ENCODE assay signal across 12 cellular contexts in the genomic region with DNA sequence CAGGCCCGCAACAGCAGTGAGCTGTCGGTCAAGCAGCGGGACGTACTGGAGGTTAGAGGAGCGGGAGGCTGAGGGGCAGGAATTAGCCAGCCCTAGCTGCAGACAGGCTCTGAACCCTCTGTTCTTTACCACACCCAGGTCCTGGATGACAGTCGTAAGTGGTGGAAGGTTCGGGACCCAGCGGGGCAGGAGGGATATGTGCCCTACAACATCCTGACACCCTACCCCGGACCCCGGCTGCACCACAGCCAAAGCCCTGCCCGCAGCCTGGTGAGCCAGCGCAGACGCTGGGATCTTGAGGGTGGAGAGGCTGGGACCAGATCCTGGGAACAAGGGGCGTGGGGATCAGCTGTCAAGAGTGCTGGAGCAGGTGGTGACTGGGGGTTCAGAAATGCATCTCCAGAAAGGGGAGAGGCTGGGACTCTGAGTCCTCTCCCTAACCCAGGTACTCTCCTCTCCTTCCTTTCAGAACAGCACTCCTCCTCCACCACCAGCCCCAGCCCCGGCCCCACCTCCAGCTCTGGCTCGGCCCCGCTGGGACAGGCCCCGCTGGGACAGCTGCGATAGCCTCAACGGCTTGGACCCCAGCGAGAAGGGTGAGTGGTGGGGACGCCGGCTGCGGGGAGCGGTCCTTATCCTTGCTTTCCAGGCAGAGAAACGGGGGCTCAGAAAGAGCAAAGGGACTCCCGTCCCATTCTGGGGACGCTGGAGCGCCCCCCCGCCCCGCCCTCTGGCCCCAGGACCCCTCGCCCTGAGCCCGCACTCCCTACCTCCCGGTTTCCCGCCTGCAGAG. TPM values are rescaled to one million over a fixed set of nuclear protein-coding genes. Genes with fewer than 3 reads are reported as not detected.
DNase-seq lines count a peak whose midpoint lies in the region; ATAC-seq, FAIRE-seq and TF ChIP-seq lines count a peak whose summit lies in the region.
"Had no signal": no experiment of that assay in that cellular context is flagged by ENCODE, and none has a peak within 500 bp of the region (broad histone marks: within the 10 kb centered on the region; RNA-seq: fewer than 3 reads in every experiment).

No MANE protein-coding gene starts in this region.

- no CpG with 5 or more reads among the region's 35 CpGs for WGBS in H9 (ENCODE audit: extremely low coverage, insufficient read length, low lambda C conversion rate)
- 87% methylated on average over 27 of the region's 35 CpGs for WGBS in K562 (ENCODE audit: insufficient coverage, low coverage, missing lambda C conversion rate)

- H2BK120ac ChIP-seq in H9 (ENCODE audit: low read depth, low read length, poor library complexity, severe bottlenecking), result no peak overlapping the region

- FAIRE-seq in K562 (lab: Jason Lieb, UNC) (no peak), keratinocyte (lab: Jason Lieb, UNC) (no peak)

- in situ Hi-C loops in K562 (cut with MboI), result no loop called here

- peaks cover 26% of the 10 kb centered on the region for H3K23me2 ChIP-seq in H9 (ENCODE audit: insufficient read length, low read depth, low read length, poor library complexity, severe bottlenecking)

- H4K91ac ChIP-seq in H9 (ENCODE audit: insufficient read length, low read depth, low read length), result no peak overlapping the region

- BruUV-seq in K562 (replicated peaks; lab: Mats Ljungman, UMichigan), result no TSS peak

- peaks cover 43% of the 10 kb centered on the region for H3K27me3 Mint-ChIP-seq in H9 (ENCODE audit: low read depth)

- CTCF ChIA-PET in K562 (lab: Yijun Ruan, JAX; ENCODE audit: low intra/inter-chr PET ratio), result no interaction called here

- no peaks in the 10 kb centered on the region for H3K9me3 Mint-ChIP-seq in H9
- H3K9me3 Mint-ChIP-seq: dendritic cell treated with granulocyte-macrophage colony-stimulating factor and Interleukin-4, amounts not matched to agents 40 ng/mL and 50 ng/mL, for 4 days had no signal

- H3K27ac ChIP-seq in H9 (ENCODE audit: insufficient read length, low read depth, low read length) (no peak overlapping the region), K562 (ENCODE audit: extremely low read depth, low read depth, low read length) (no peak overlapping the region), keratinocyte (ENCODE audit: control insufficient read depth, insufficient read depth, low read length) (no peak overlapping the region), skin epidermis (peak overlapping the region in 1 of 21 experiments; percentile 53)
- H3K27ac ChIP-seq: KMS-11 had no signal

- no peaks in the 10 kb centered on the region for H3K9me3 ChIP-seq in H9 (ENCODE audit: control insufficient read depth, low read depth, low read length)
- H3K9me3 ChIP-seq in K562 (replicated peaks; ENCODE audit: control insufficient read depth, insufficient read depth, low read depth, low read length), result no peaks in the 10 kb centered on the region
- no peaks in the 10 kb centered on the region for H3K9me3 ChIP-seq in keratinocyte (ENCODE audit: control insufficient read depth, low read depth, low read length)

- H3K4me3 ChIP-seq in K562, result no peak overlapping the region
- peak overlapping the region in 1 of 3 experiments; percentile 59 for H3K4me3 ChIP-seq in keratinocyte (ENCODE audit: control insufficient read depth in 2 of 3, extremely low read depth in 1 of 3, insufficient read depth in 2 of 3, low read depth in 1 of 3, low read length in 3 of 3)
- peak overlapping the region in 6 of 7 experiments; percentile 14 to 43 (median 27) for H3K4me3 ChIP-seq in skin epidermis

- TF ChIP-seq POLR2A in K562 (conservative IDR thresholded peaks at IDR 0.05), result peak; percentile 35; the same call in 1 of the 2 replicates

- no peak overlapping the region for H4K5ac ChIP-seq in H9 (ENCODE audit: insufficient read length, low read depth, low read length)

- no peak overlapping the region for H3K23ac ChIP-seq in H9 (ENCODE audit: insufficient read length, low read depth, low read length)

- no peak overlapping the region for H3K18ac ChIP-seq in H9 (ENCODE audit: insufficient read length, low read depth, low read length)

- no peak for ATAC-seq in K562
- ATAC-seq in GM19463 (IDR thresholded peaks at IDR 0.05; ENCODE audit: unreplicated experiment), result no peak
- no peak for ATAC-seq in GM18867 (IDR thresholded peaks at IDR 0.05; ENCODE audit: unreplicated experiment)
- ATAC-seq in GM21526 (IDR thresholded peaks at IDR 0.05; ENCODE audit: low FRiP score, unreplicated experiment), result no peak

- dilution Hi-C loops in keratinocyte (cut with MboI; ENCODE audit: extremely low pct_ligation_motif_present, low sequenced_read_pairs), result no loop called here

- peaks cover 30 to 56% of the 10 kb centered on the region in 2 experiments for H3K4me1 Mint-ChIP-seq in H9

- POLR2A ChIA-PET in K562 (lab: Yijun Ruan, JAX), result interaction anchor here (0.6 to 1.9 kb wide), 5 partner anchors 20 to 876 kb away, joined by 3 to 5 read pairs (median 3); a partner anchor contains a TSS

- H3K27ac Mint-ChIP-seq in H9, result no peak overlapping the region
- H3K27ac Mint-ChIP-seq: memory B cell had no signal

- H2BK12ac ChIP-seq in H9 (ENCODE audit: insufficient read length, low read depth, low read length), result no peak overlapping the region

- no peak for TF ChIP-seq EP300 in K562 (IDR thresholded peaks at IDR 0.05; ENCODE audit: low read length)

- no peak overlapping the region for H2BK5ac ChIP-seq in H9 (ENCODE audit: insufficient read length, low read length)

- no peak overlapping the region for H3K56ac ChIP-seq in H9 (ENCODE audit: insufficient read length, low read depth, low read length)

- peak overlapping the region; percentile 71 to 73 for H3K4me3 Mint-ChIP-seq in H9

- no peak overlapping the region for H2AFZ ChIP-seq in H9 (ENCODE audit: low read length)
- no peak overlapping the region for H2AFZ ChIP-seq in K562 (ENCODE audit: low read depth, low read length)
- no peak overlapping the region for H2AFZ ChIP-seq in keratinocyte (ENCODE audit: control insufficient read depth, low read length)

- H2BK20ac ChIP-seq in H9 (ENCODE audit: low read depth, low read length, poor library complexity, severe bottlenecking), result no peak overlapping the region

- no peak overlapping the region for H3K4ac ChIP-seq in H9 (ENCODE audit: low read depth, low read length)

- H2BK15ac ChIP-seq in H9 (ENCODE audit: low read depth, low read length), result no peak overlapping the region

- peaks cover 30% of the 10 kb centered on the region; the same call in 1 of the 3 replicates for H3K36me3 ChIP-seq in K562 (ENCODE audit: control insufficient read depth, insufficient read depth, low read length)
- H3K36me3 ChIP-seq in keratinocyte (ENCODE audit: control insufficient read depth in 2 of 2, extremely low read depth in 1 of 2, insufficient read depth in 2 of 2, low read length in 2 of 2), result peaks cover 8 to 16% of the 10 kb centered on the region in 2 experiments

- H3K4me1 ChIP-seq in H9 (ENCODE audit: insufficient read depth, low read length) (peaks cover 12% of the 10 kb centered on the region; the same call in 1 of the 2 replicates), K562 (replicated peaks in 1 of 2; ENCODE audit: control insufficient read depth in 2 of 2, insufficient read depth in 2 of 2, low read length in 2 of 2) (peaks cover 0 to 56% of the 10 kb centered on the region in 2 experiments; a peak in 3 of 5 replicates), keratinocyte (ENCODE audit: control insufficient read depth, extremely low read depth, insufficient read depth, low read length) (peaks cover 7% of the 10 kb centered on the region)

- no peaks in the 10 kb centered on the region for H3K27me3 ChIP-seq in H9 (ENCODE audit: insufficient read depth, low read length)
- no peaks in the 10 kb centered on the region for H3K27me3 ChIP-seq in K562 (ENCODE audit: control insufficient read depth in 2 of 2, insufficient read depth in 2 of 2, low read length in 2 of 2)
- peaks cover 17% of the 10 kb centered on the region for H3K27me3 ChIP-seq in keratinocyte (ENCODE audit: control insufficient read depth, extremely low read depth, insufficient read depth, low read length)

- H3K36me3 Mint-ChIP-seq in H9 (ENCODE audit: insufficient read depth in 1 of 3, low read depth in 3 of 3), result peaks cover 17 to 30% (median 29%) of the 10 kb centered on the region in 3 experiments; a peak in 6 of 7 replicates

- no peak overlapping the region for H3T11ph ChIP-seq in H9 (ENCODE audit: low read length)

- no peaks in the 10 kb centered on the region for H3K79me2 ChIP-seq in H9 (ENCODE audit: insufficient read depth, low read length)
- H3K79me2 ChIP-seq in K562 (ENCODE audit: control insufficient read depth, insufficient read depth, low read length), result no peaks in the 10 kb centered on the region
- no peaks in the 10 kb centered on the region for H3K79me2 ChIP-seq in keratinocyte (ENCODE audit: control insufficient read depth, insufficient read depth, low read length)

- no peak for DNase-seq in H9
- DNase-seq in K562 (ENCODE audit: extremely low read depth in 1 of 4, low spot score in 3 of 4), result no peak
- DNase-seq in keratinocyte (ENCODE audit: low read depth, low spot score), result no peak
- DNase-seq in activated CD8-positive, alpha-beta memory T cell treated with anti-CD3 and anti-CD28 coated beads, Interleukin-2, amount 50 U/mL, for 48 hours, result no peak

- TF ChIP-seq RAD21 in K562 (CRISPR knock-in tag; conservative IDR thresholded peaks at IDR 0.05 in 1 of 2, IDR thresholded peaks at IDR 0.05 in 1 of 2), result no peak

- H2AK5ac ChIP-seq in H9 (ENCODE audit: insufficient read length, low read length), result no peak overlapping the region

- no peak overlapping the region for H4K8ac ChIP-seq in H9 (replicated peaks; ENCODE audit: insufficient read length, low read depth, low read length)

- peak overlapping the region; percentile 73 for H3K4me2 ChIP-seq in H9 (ENCODE audit: insufficient read depth, insufficient read length, low read length)
- H3K4me2 ChIP-seq in K562 (ENCODE audit: insufficient read depth, low read length), result no peak overlapping the region
- peak overlapping the region; percentile 88 for H3K4me2 ChIP-seq in keratinocyte (ENCODE audit: control insufficient read depth, extremely low read depth, insufficient read depth, low read depth, low read length)
- H3K4me2 ChIP-seq: KMS-11 had no signal

- no peaks in the 10 kb centered on the region for H3K9me1 ChIP-seq in K562 (ENCODE audit: control insufficient read depth, insufficient read depth, low read length)
- H3K9me1 ChIP-seq in keratinocyte (ENCODE audit: control insufficient read depth, extremely low read depth, insufficient read depth, low read length), result no peaks in the 10 kb centered on the region

- intact Hi-C loops in K562 (cut with micrococcal nuclease), result loop anchor here (10.0 kb wide), 1 partner anchor 329 kb away; no protein-coding TSS in a partner anchor

- no peaks in the 10 kb centered on the region for H3K79me1 ChIP-seq in H9 (ENCODE audit: insufficient read depth, low read depth, low read length, poor library complexity, severe bottlenecking)

- H3K9ac ChIP-seq in H9 (ENCODE audit: extremely low read depth, insufficient read length, low read length) (peak overlapping the region; percentile 19), K562 (ENCODE audit: insufficient read depth in 1 of 2, low read depth in 2 of 2, low read length in 2 of 2) (0 out of 4 replicates have a peak overlapping the region, but pooled peaks of 1 of the 2 experiments have one; percentile 6), keratinocyte (ENCODE audit: control insufficient read depth, extremely low read depth, insufficient read depth, low read length) (no peak overlapping the region)
- H3K9ac ChIP-seq: KMS-11 had no signal

- no peaks in the 10 kb centered on the region for H4K20me1 ChIP-seq in H9 (ENCODE audit: control insufficient read depth, insufficient read depth, insufficient read length)
- peaks cover 4% of the 10 kb centered on the region; the same call in 1 of the 2 replicates for H4K20me1 ChIP-seq in K562 (replicated peaks; ENCODE audit: control insufficient read depth, insufficient read depth, low read length)
- peaks cover 14% of the 10 kb centered on the region for H4K20me1 ChIP-seq in keratinocyte (ENCODE audit: control insufficient read depth, extremely low read depth, insufficient read depth, low read length)

- no peak overlapping the region for H3K14ac ChIP-seq in H9 (ENCODE audit: insufficient read depth, low read length)

- no peak for TF ChIP-seq CTCF in H9 (conservative IDR thresholded peaks at IDR 0.05)
- TF ChIP-seq CTCF in K562 (IDR thresholded peaks at IDR 0.05 in 2 of 3, conservative IDR thresholded peaks at IDR 0.05 in 1 of 3; ENCODE audit: insufficient read depth in 2 of 3, low read depth in 1 of 3, low read length in 3 of 3), result no peak
- TF ChIP-seq CTCF in keratinocyte (optimal IDR thresholded peaks at IDR 0.05 in 1 of 3, IDR thresholded peaks at IDR 0.05 in 1 of 3, conservative IDR thresholded peaks at IDR 0.05 in 1 of 3; ENCODE audit: extremely low read depth in 1 of 3, insufficient read depth in 2 of 3, low read length in 3 of 3), result no peak

RNA-seq across cellular contexts. Expression of a gene that starts 10.4 kb away (rescaled TPM):
- total RNA-seq in H9 (2021) (21.2 and 24.0 TPM in 2 replicates), K562 (2014; rRNA removed) (18.1 and 21.3 TPM in 2 replicates), K562 (2014; rRNA removed; fragmentation: Illumina TruSeq; extraction: Trizol) (6.8 and 8.0 TPM in 2 replicates), K562 (2015; rRNA removed; fragmentation: Illumina TruSeq; extraction: Trizol) (9.6 and 11.5 TPM in 2 replicates), K562 (2021) (17.3 and 18.9 TPM in 2 replicates)
- total RNA-seq in K562 (2011; cell fraction: chromatin; rRNA removed; ENCODE audit: low replicate concordance), result 21.2 and 53.9 TPM in 2 replicates
- 25.4 and 29.5 TPM in 2 replicates for total RNA-seq in K562 (2011; cell fraction: nucleolus; rRNA removed)
- 24.6 and 30.8 TPM in 2 replicates for total RNA-seq in K562 (2011; cell fraction: nucleoplasm; rRNA removed)
- polyA plus RNA-seq in K562 (2011; rRNA removed) (11.9 and 13.2 TPM in 2 replicates), K562 (2014; fragmentation: Illumina TruSeq; extraction: Trizol) (13.5 and 14.0 TPM in 2 replicates), K562 (2014; fragmentation: Nextera tagmentation; extraction: Ambion mirVana) (under 1 TPM; 0.35 to 0.59 TPM), K562 (2014; rRNA removed) (15.9 and 22.1 TPM in 2 replicates), keratinocyte (20.1 to 37.3 TPM (median 26.0 TPM) in 3 replicates)
- polyA plus RNA-seq in K562 (2011; cell fraction: cytosol; rRNA removed), result 9.1 and 15.2 TPM in 2 replicates
- 39.1 and 62.6 TPM in 2 replicates for polyA plus RNA-seq in K562 (2011; cell fraction: nucleus; rRNA removed)
- polyA plus RNA-seq in K562 (2012), result 22.7 and 23.7 TPM in 2 replicates
- polyA minus RNA-seq in K562 (2011; rRNA and poly(A)+ RNA removed), result 3.1 and 7.7 TPM in 2 replicates
- polyA minus RNA-seq in K562 (2011; cell fraction: cytosol; rRNA and poly(A)+ RNA removed), result 5.2 and 6.4 TPM in 2 replicates
- 10.0 and 12.8 TPM in 2 replicates for polyA minus RNA-seq in K562 (2011; cell fraction: nucleus; rRNA and poly(A)+ RNA removed)
- polyA plus RNA-seq in keratinocyte (2011; ENCODE audit: low read depth), result 273 TPM
- polyA plus RNA-seq in keratinocyte (2011; cell fraction: cytosol; rRNA removed), result 16.9 and 29.1 TPM in 2 replicates
- polyA plus RNA-seq in keratinocyte (2011; cell fraction: nucleus; rRNA removed), result 128 and 147 TPM in 2 replicates
- polyA plus RNA-seq in keratinocyte (2012; ENCODE audit: low replicate concordance), result 33.8 and 363 TPM in 2 replicates
- polyA minus RNA-seq in keratinocyte, result 23.5 to 49.5 TPM (median 38.9 TPM) in 3 replicates
- 27.6 TPM for polyA minus RNA-seq in keratinocyte (2011; cell fraction: cytosol; rRNA and poly(A)+ RNA removed)
- polyA minus RNA-seq in keratinocyte (2011; cell fraction: nucleus; rRNA and poly(A)+ RNA removed), result 25.4 and 32.1 TPM in 2 replicates

RNA-seq across cellular contexts. Expression of a gene that starts 23.2 kb away (rescaled TPM):
- total RNA-seq in H9 (2021) (21.1 and 21.5 TPM in 2 replicates), K562 (2014; rRNA removed) (63.2 and 78.7 TPM in 2 replicates), K562 (2014; rRNA removed; fragmentation: Illumina TruSeq; extraction: Trizol) (25.8 and 29.2 TPM in 2 replicates), K562 (2015; rRNA removed; fragmentation: Illumina TruSeq; extraction: Trizol) (41.9 and 43.3 TPM in 2 replicates), K562 (2021) (65.7 and 70.3 TPM in 2 replicates)
- total RNA-seq in K562 (2011; cell fraction: chromatin; rRNA removed; ENCODE audit: low replicate concordance), result 86.2 and 226 TPM in 2 replicates
- 132 and 156 TPM in 2 replicates for total RNA-seq in K562 (2011; cell fraction: nucleolus; rRNA removed)
- total RNA-seq in K562 (2011; cell fraction: nucleoplasm; rRNA removed), result 101 and 114 TPM in 2 replicates
- polyA plus RNA-seq in K562 (2011; rRNA removed) (23.3 and 28.6 TPM in 2 replicates), K562 (2014; fragmentation: Illumina TruSeq; extraction: Trizol) (39.5 and 44.9 TPM in 2 replicates), K562 (2014; fragmentation: Nextera tagmentation; extraction: Ambion mirVana) (1 to 10 TPM; 7.5 to 9.8 TPM), K562 (2014; rRNA removed) (51.2 and 53.8 TPM in 2 replicates), keratinocyte (10.6 to 16.3 TPM (median 11.9 TPM) in 3 replicates)
- 19.8 and 50.7 TPM in 2 replicates for polyA plus RNA-seq in K562 (2011; cell fraction: cytosol; rRNA removed)
- polyA plus RNA-seq in K562 (2011; cell fraction: nucleus; rRNA removed), result 75.3 and 114 TPM in 2 replicates
- polyA plus RNA-seq in K562 (2012), result 36.1 and 51.9 TPM in 2 replicates
- polyA minus RNA-seq in K562 (2011; rRNA and poly(A)+ RNA removed), result 19.9 and 43.3 TPM in 2 replicates
- polyA minus RNA-seq in K562 (2011; cell fraction: cytosol; rRNA and poly(A)+ RNA removed), result 18.3 and 33.0 TPM in 2 replicates
- 32.5 and 38.9 TPM in 2 replicates for polyA minus RNA-seq in K562 (2011; cell fraction: nucleus; rRNA and poly(A)+ RNA removed)
- 24.6 TPM for polyA plus RNA-seq in keratinocyte (2011; ENCODE audit: low read depth)
- polyA plus RNA-seq in keratinocyte (2011; cell fraction: cytosol; rRNA removed), result 9.4 and 10.7 TPM in 2 replicates
- 28.4 and 30.3 TPM in 2 replicates for polyA plus RNA-seq in keratinocyte (2011; cell fraction: nucleus; rRNA removed)
- 10.6 and 59.3 TPM in 2 replicates for polyA plus RNA-seq in keratinocyte (2012; ENCODE audit: low replicate concordance)
- 13.5 to 28.4 TPM (median 17.9 TPM) in 3 replicates for polyA minus RNA-seq in keratinocyte
- polyA minus RNA-seq in keratinocyte (2011; cell fraction: cytosol; rRNA and poly(A)+ RNA removed), result 12.1 TPM
- 20.5 and 21.5 TPM in 2 replicates for polyA minus RNA-seq in keratinocyte (2011; cell fraction: nucleus; rRNA and poly(A)+ RNA removed)

RNA-seq across cellular contexts. Expression of a gene that starts 31.3 kb away (rescaled TPM):
- total RNA-seq in H9 (2021) (79.9 and 87.7 TPM in 2 replicates), K562 (2014; rRNA removed) (93.5 and 119 TPM in 2 replicates), K562 (2014; rRNA removed; fragmentation: Illumina TruSeq; extraction: Trizol) (16.3 and 21.9 TPM in 2 replicates), K562 (2015; rRNA removed; fragmentation: Illumina TruSeq; extraction: Trizol) (54.1 and 54.3 TPM in 2 replicates), K562 (2021) (89.7 and 110 TPM in 2 replicates)
- 103 and 282 TPM in 2 replicates for total RNA-seq in K562 (2011; cell fraction: chromatin; rRNA removed; ENCODE audit: low replicate concordance)
- 185 and 189 TPM in 2 replicates for total RNA-seq in K562 (2011; cell fraction: nucleolus; rRNA removed)
- total RNA-seq in K562 (2011; cell fraction: nucleoplasm; rRNA removed), result 126 and 131 TPM in 2 replicates
- polyA plus RNA-seq in K562 (2011; rRNA removed) (31.6 and 39.7 TPM in 2 replicates), K562 (2014; fragmentation: Illumina TruSeq; extraction: Trizol) (33.7 and 54.3 TPM in 2 replicates), K562 (2014; fragmentation: Nextera tagmentation; extraction: Ambion mirVana) (1 to 10 TPM; 1.8 to 2.7 TPM), K562 (2014; rRNA removed) (125 and 136 TPM in 2 replicates), keratinocyte (22.9 to 41.2 TPM (median 24.7 TPM) in 3 replicates)
- polyA plus RNA-seq in K562 (2011; cell fraction: cytosol; rRNA removed), result 21.4 and 48.7 TPM in 2 replicates
- polyA plus RNA-seq in K562 (2011; cell fraction: nucleus; rRNA removed), result 238 and 450 TPM in 2 replicates
- 76.7 and 102 TPM in 2 replicates for polyA plus RNA-seq in K562 (2012)
- polyA minus RNA-seq in K562 (2011; rRNA and poly(A)+ RNA removed), result 5.9 and 7.7 TPM in 2 replicates
- polyA minus RNA-seq in K562 (2011; cell fraction: cytosol; rRNA and poly(A)+ RNA removed), result 15.9 and 20.8 TPM in 2 replicates
- polyA minus RNA-seq in K562 (2011; cell fraction: nucleus; rRNA and poly(A)+ RNA removed), result 53.1 and 57.2 TPM in 2 replicates
- polyA plus RNA-seq in keratinocyte (2011; ENCODE audit: low read depth), result 15.7 TPM
- polyA plus RNA-seq in keratinocyte (2011; cell fraction: cytosol; rRNA removed), result 7.6 and 16.9 TPM in 2 replicates
- polyA plus RNA-seq in keratinocyte (2011; cell fraction: nucleus; rRNA removed), result 83.9 and 118 TPM in 2 replicates
- 26.9 and 37.2 TPM in 2 replicates for polyA plus RNA-seq in keratinocyte (2012; ENCODE audit: low replicate concordance)
- polyA minus RNA-seq in keratinocyte, result 11.8 to 24.6 TPM (median 18.4 TPM) in 3 replicates
- polyA minus RNA-seq in keratinocyte (2011; cell fraction: cytosol; rRNA and poly(A)+ RNA removed), result 23.6 TPM
- 25.2 and 35.6 TPM in 2 replicates for polyA minus RNA-seq in keratinocyte (2011; cell fraction: nucleus; rRNA and poly(A)+ RNA removed)

RNA-seq across cellular contexts. Expression of a gene that starts 48.1 kb away (rescaled TPM):
- total RNA-seq in H9 (2021) (0.15 and 0.53 TPM in 2 replicates), K562 (2014; rRNA removed) (9.7 and 14.7 TPM in 2 replicates), K562 (2014; rRNA removed; fragmentation: Illumina TruSeq; extraction: Trizol) (5.7 and 7.3 TPM in 2 replicates), K562 (2015; rRNA removed; fragmentation: Illumina TruSeq; extraction: Trizol) (3.1 and 3.2 TPM in 2 replicates), K562 (2021) (13.8 and 21.1 TPM in 2 replicates)
- total RNA-seq in K562 (2011; cell fraction: chromatin; rRNA removed; ENCODE audit: low replicate concordance), result 21.2 and 44.5 TPM in 2 replicates
- total RNA-seq in K562 (2011; cell fraction: nucleolus; rRNA removed), result 22.6 and 39.5 TPM in 2 replicates
- total RNA-seq in K562 (2011; cell fraction: nucleoplasm; rRNA removed), result 29.0 and 50.9 TPM in 2 replicates
- polyA plus RNA-seq in K562 (2011; rRNA removed) (4.6 and 15.8 TPM in 2 replicates), K562 (2014; fragmentation: Illumina TruSeq; extraction: Trizol) (19.6 and 26.5 TPM in 2 replicates), K562 (2014; fragmentation: Nextera tagmentation; extraction: Ambion mirVana) (1 to 10 TPM; 5.4 to 5.7 TPM), K562 (2014; rRNA removed) (12.4 and 17.5 TPM in 2 replicates), keratinocyte (0.04 to 0.09 TPM in 2 of 3 replicates, not detected in the other)
- 4.3 and 28.1 TPM in 2 replicates for polyA plus RNA-seq in K562 (2011; cell fraction: cytosol; rRNA removed)
- 3.8 and 33.4 TPM in 2 replicates for polyA plus RNA-seq in K562 (2011; cell fraction: nucleus; rRNA removed)
- 6.4 and 10.7 TPM in 2 replicates for polyA plus RNA-seq in K562 (2012)
- polyA minus RNA-seq in K562 (2011; rRNA and poly(A)+ RNA removed), result 1.9 and 8.0 TPM in 2 replicates
- polyA minus RNA-seq in K562 (2011; cell fraction: cytosol; rRNA and poly(A)+ RNA removed), result 3.7 and 9.2 TPM in 2 replicates
- 1.9 and 6.6 TPM in 2 replicates for polyA minus RNA-seq in K562 (2011; cell fraction: nucleus; rRNA and poly(A)+ RNA removed)
- polyA plus RNA-seq in keratinocyte (2011; ENCODE audit: low read depth), result not detected
- polyA plus RNA-seq in keratinocyte (2011; cell fraction: cytosol; rRNA removed), result 0.04 and 0.06 TPM in 2 replicates
- polyA plus RNA-seq in keratinocyte (2011; cell fraction: nucleus; rRNA removed), result 0.25 and 0.31 TPM in 2 replicates
- polyA plus RNA-seq in keratinocyte (2012; ENCODE audit: low replicate concordance), result 0.66 TPM in 1 of 2 replicates, not detected in the other
- polyA minus RNA-seq in keratinocyte, result 0.13 to 0.20 TPM in 2 of 3 replicates, not detected in the other
- polyA minus RNA-seq in keratinocyte (2011; cell fraction: cytosol; rRNA and poly(A)+ RNA removed), result not detected
- polyA minus RNA-seq in keratinocyte (2011; cell fraction: nucleus; rRNA and poly(A)+ RNA removed), result 0.78 TPM in 1 of 2 replicates, not detected in the other
- total RNA-seq: G401 had no signal
